8 cellular contexts compared by ENCODE assay signal in the genomic region with DNA sequence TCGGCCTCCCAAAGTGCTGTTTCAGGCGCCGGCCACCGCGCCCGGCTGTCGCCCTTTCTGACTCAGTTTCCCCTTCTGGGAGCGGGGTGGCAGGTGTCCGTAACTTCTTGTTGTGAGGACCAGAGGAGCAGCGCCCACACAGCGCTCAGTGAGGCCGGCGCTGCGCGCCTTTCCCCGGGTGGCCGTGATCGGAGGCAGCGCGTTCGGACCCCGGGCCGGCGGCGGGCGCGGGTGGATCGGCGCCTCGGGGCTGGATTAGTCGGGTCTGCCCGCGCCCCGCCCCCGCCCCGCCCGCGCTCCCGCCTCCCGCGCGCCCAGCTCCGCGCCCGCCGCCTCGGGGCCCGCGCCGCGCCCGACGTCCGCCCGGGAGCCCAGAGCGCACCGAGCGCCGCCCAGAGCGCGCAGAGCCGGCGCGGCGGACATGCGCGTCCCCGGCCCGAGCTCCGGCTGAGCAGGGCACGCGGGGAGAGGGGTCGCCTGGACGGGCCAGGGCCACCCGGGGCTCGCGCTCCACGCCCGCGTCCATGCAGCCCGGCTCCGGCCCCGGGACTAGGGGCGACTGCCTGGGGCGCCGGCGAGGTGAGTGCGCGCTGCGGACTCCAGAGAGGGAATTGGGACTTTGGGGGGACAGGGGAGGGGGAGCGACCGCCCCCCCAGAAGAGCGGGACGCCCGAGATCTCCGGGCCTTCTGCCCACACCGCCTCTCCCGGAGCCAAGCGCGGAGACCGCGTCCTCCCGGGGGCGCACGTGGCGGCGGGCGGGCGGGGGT. TPM values are rescaled to one million over a fixed set of nuclear protein-coding genes. Genes with fewer than 3 reads are reported as not detected.
A peak's percentile ranks its signal among the peaks of the same experiment; 100 is the strongest.
DNase-seq lines count a peak whose midpoint lies in the region; ATAC-seq and TF ChIP-seq lines count a peak whose summit lies in the region.

No MANE protein-coding gene starts in this region.

- H2BK5ac ChIP-seq in mesendoderm (ENCODE audit: low read length) = no peak overlapping the region

- no peaks in the 10 kb centered on the region for H3K36me3 ChIP-seq in ACC112 (ENCODE audit: insufficient read depth, low read length)
- no peaks in the 10 kb centered on the region for H3K36me3 ChIP-seq in endodermal cell (ENCODE audit: control insufficient read depth, insufficient read depth, low read length)
- H3K36me3 ChIP-seq in mesendoderm (ENCODE audit: control insufficient read depth, insufficient read depth, low read length) = no peaks in the 10 kb centered on the region

- H3K4me3 Mint-ChIP-seq in WTC11 (peak overlapping the region; percentile 69), endodermal cell (peak overlapping the region; percentile 74)

- H3K18ac ChIP-seq in mesendoderm (ENCODE audit: low read length) = peak overlapping the region; percentile 54

- no peak overlapping the region for H3K27ac ChIP-seq in ACC112 (ENCODE audit: low read depth, low read length)
- peak overlapping the region; percentile 77 for H3K27ac ChIP-seq in endodermal cell (ENCODE audit: low read depth, low read length)
- no peak overlapping the region for H3K27ac ChIP-seq in mesendoderm (ENCODE audit: low read depth, low read length)

- H3K4me1 Mint-ChIP-seq in WTC11 (peaks cover 2% of the 10 kb centered on the region; the same call in 1 of the 2 replicates), endodermal cell (no peaks in the 10 kb centered on the region)

- H3K9ac ChIP-seq in endodermal cell (ENCODE audit: extremely low read depth, low read length, poor library complexity, severe bottlenecking) = peak overlapping the region; percentile 82
- H3K9ac ChIP-seq in mesendoderm (ENCODE audit: low read length) = peak overlapping the region; percentile 57

- no peak overlapping the region for H3K27ac Mint-ChIP-seq in WTC11
- no peak overlapping the region for H3K27ac Mint-ChIP-seq in endodermal cell

- POLR2A ChIA-PET in WTC11 (lab: Charles Lee) = interaction anchor here (0.6 kb wide), 1 partner anchor 9 kb away, joined by 3 read pairs; no protein-coding TSS in a partner anchor

- peak; percentile 16 for DNase-seq in NCI-H146 treated with DMSO at 0.1 percent for 48 hours (lab: John Stamatoyannopoulos, UW; ENCODE audit: unreplicated experiment)
- peak; percentile 53 for DNase-seq in WTC11 (ENCODE audit: low spot score)
- DNase-seq in endodermal cell = peak; percentile 89
- peak; percentile 55 for DNase-seq in mesendoderm
- peak; percentile 56 for DNase-seq in stimulated activated naive CD8-positive, alpha-beta T cell treated with anti-CD3 and anti-CD28 coated beads, Interleukin-15, Interleukin-2, amounts not matched to agents 100 U/mL and 50 U/mL, for 24 hours

- H2AFZ ChIP-seq in ACC112 (ENCODE audit: low read length, unreplicated experiment) = no peak overlapping the region

- H3K27me3 Mint-ChIP-seq in WTC11 (ENCODE audit: low read depth) = peaks cover 42% of the 10 kb centered on the region
- H3K27me3 Mint-ChIP-seq in endodermal cell (ENCODE audit: insufficient read depth) = peaks cover 29% of the 10 kb centered on the region

- peak; percentile 36 for ATAC-seq in WTC11
- peak; percentile 49 for ATAC-seq in stimulated activated naive CD8-positive, alpha-beta T cell treated with anti-CD3 and anti-CD28 coated beads, Interleukin-15, Interleukin-2, amounts not matched to agents 100 U/mL and 50 U/mL, for 24 hours
- ATAC-seq in HG03175 (IDR thresholded peaks at IDR 0.05; ENCODE audit: unreplicated experiment) = no peak

- peaks cover 2% of the 10 kb centered on the region for H3K79me1 ChIP-seq in mesendoderm (ENCODE audit: low read length)

- no peaks in the 10 kb centered on the region for H3K9me3 ChIP-seq in endodermal cell (ENCODE audit: control insufficient read depth, low read length)

- 1 to 14% methylated on average over 13 to 109 of the region's 109 CpGs for WGBS in endodermal cell (ENCODE audit: insufficient coverage in 1 of 2, insufficient read length in 1 of 2), 2 experiments
- WGBS in mesendoderm (ENCODE audit: extremely low coverage, insufficient coverage, low lambda C conversion rate) = no CpG with 5 or more reads among the region's 109 CpGs

- H3K27me3 ChIP-seq in ACC112 (ENCODE audit: insufficient read depth, low read length) (no peaks in the 10 kb centered on the region), endodermal cell (ENCODE audit: control insufficient read depth, insufficient read depth, low read length, poor library complexity, severe bottlenecking) (peaks cover 6% of the 10 kb centered on the region), mesendoderm (ENCODE audit: insufficient read depth, low read length, poor library complexity) (no peaks in the 10 kb centered on the region)

- H2BK15ac ChIP-seq in mesendoderm (replicated peaks; ENCODE audit: low read depth) = no peak overlapping the region

- H3K4ac ChIP-seq in mesendoderm (ENCODE audit: low read depth, low read length) = no peak overlapping the region

- peak overlapping the region; percentile 88 for H3K4me3 ChIP-seq in ACC112 (ENCODE audit: low read depth, low read length)
- peak overlapping the region; percentile 86 for H3K4me3 ChIP-seq in endodermal cell (ENCODE audit: low read length)
- peak overlapping the region; percentile 7 for H3K4me3 ChIP-seq in mesendoderm (ENCODE audit: low read length)

- CTCF ChIA-PET in WTC11 (lab: Charles Lee) = interaction anchor here (0.6 to 1.0 kb wide), 6 partner anchors 40 to 963 kb away, joined by 3 to 11 read pairs (median 3); no protein-coding TSS in a partner anchor

- H3K79me2 ChIP-seq in ACC112 (ENCODE audit: control insufficient read depth, insufficient read depth, low read length, unreplicated experiment) (peaks cover 8% of the 10 kb centered on the region), mesendoderm (ENCODE audit: control insufficient read depth, insufficient read depth, low read length) (peaks cover 11% of the 10 kb centered on the region)

- no peak overlapping the region for H4K5ac ChIP-seq in mesendoderm (ENCODE audit: low read length)

- no peak overlapping the region for H3K23ac ChIP-seq in mesendoderm (ENCODE audit: low read length)

- H3K36me3 Mint-ChIP-seq in WTC11 (no peaks in the 10 kb centered on the region), endodermal cell (ENCODE audit: low read depth) (peaks cover 7% of the 10 kb centered on the region)

- H3K4me1 ChIP-seq in ACC112 (ENCODE audit: control insufficient read depth, insufficient read depth, low read length, unreplicated experiment) (no peaks in the 10 kb centered on the region), endodermal cell (ENCODE audit: control insufficient read depth, insufficient read depth, low read length) (no peaks in the 10 kb centered on the region), mesendoderm (ENCODE audit: control insufficient read depth, low read depth, low read length) (no peaks in the 10 kb centered on the region)

- H3K9me3 Mint-ChIP-seq in WTC11 (no peaks in the 10 kb centered on the region), endodermal cell (no peaks in the 10 kb centered on the region)

- no peak overlapping the region for H4K8ac ChIP-seq in mesendoderm (ENCODE audit: low read depth, low read length)

- H3K4me2 ChIP-seq in mesendoderm (ENCODE audit: low read length) = peak overlapping the region; percentile 44

- H2AK5ac ChIP-seq in mesendoderm (ENCODE audit: low read length) = no peak overlapping the region

- peak; percentile 9 for TF ChIP-seq CTCF in GM12873 (IDR thresholded peaks at IDR 0.05; ENCODE audit: insufficient read depth, low read depth, low read length, missing control alignments)
- no peak for TF ChIP-seq CTCF in WTC11 (IDR thresholded peaks at IDR 0.05)
- peak; percentile 29 for TF ChIP-seq CTCF in endodermal cell (conservative IDR thresholded peaks at IDR 0.05)

- peak overlapping the region; percentile 59 for H3K56ac ChIP-seq in mesendoderm (ENCODE audit: low read length)

- no peak overlapping the region for H2BK120ac ChIP-seq in mesendoderm (ENCODE audit: low read depth, low read length)

TF ChIP-seq in WTC11, 78 proteins besides CTCF, POLR2A, EP300 and RAD21:
- TF ChIP-seq, protein P1, sequence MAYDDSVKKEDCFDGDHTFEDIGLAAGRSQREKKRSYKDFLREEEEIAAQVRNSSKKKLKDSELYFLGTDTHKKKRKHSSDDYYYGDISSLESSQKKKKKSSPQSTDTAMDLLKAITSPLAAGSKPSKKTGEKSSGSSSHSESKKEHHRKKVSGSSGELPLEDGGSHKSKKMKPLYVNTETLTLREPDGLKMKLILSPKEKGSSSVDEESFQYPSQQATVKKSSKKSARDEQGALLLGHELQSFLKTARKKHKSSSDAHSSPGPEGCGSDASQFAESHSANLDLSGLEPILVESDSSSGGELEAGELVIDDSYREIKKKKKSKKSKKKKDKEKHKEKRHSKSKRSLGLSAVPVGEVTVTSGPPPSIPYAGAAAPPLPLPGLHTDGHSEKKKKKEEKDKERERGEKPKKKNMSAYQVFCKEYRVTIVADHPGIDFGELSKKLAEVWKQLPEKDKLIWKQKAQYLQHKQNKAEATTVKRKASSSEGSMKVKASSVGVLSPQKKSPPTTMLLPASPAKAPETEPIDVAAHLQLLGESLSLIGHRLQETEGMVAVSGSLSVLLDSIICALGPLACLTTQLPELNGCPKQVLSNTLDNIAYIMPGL (CRISPR knock-in tag; IDR thresholded peaks at IDR 0.05) = peak; percentile 52; the same call in 1 of the 2 replicates
- TF ChIP-seq EMX1 (CRISPR knock-in tag; IDR thresholded peaks at IDR 0.05) (no peak), FOXP1 (CRISPR knock-in tag; IDR thresholded peaks at IDR 0.05; ENCODE audit: borderline replicate concordance) (peak; percentile 52; the same call in 1 of the 2 replicates), ZNF317 (CRISPR knock-in tag; IDR thresholded peaks at IDR 0.05; ENCODE audit: borderline replicate concordance, low read depth) (no peak), USF2 (CRISPR knock-in tag; IDR thresholded peaks at IDR 0.05) (0 out of 2 replicates have a peak, but pooled peaks have one; percentile 10)
TF ChIP-seq in WTC11: peak in this region for 3.

RNA-seq across cellular contexts. Expression of gene LRCOL1, which starts 50.5 kb away (rescaled TPM):
- total RNA-seq in WTC11 (2021) (0.24 TPM in 1 of 3 replicates, not detected in the others), endodermal cell (not detected)
- 0.36 TPM for polyA plus RNA-seq in endodermal cell (2013, experiment 1 of 2)
- polyA plus RNA-seq in endodermal cell (2013, experiment 2 of 2) = 0.50 TPM
- not detected for polyA plus RNA-seq in mesendoderm (2013, experiment 1 of 2)
- polyA plus RNA-seq in mesendoderm (2013, experiment 2 of 2) = not detected

RNA-seq across cellular contexts. Expression of gene P2RX2, which starts 58.7 kb away (rescaled TPM):
- 1.6 to 2.6 TPM (median 2.1 TPM) in 3 replicates for total RNA-seq in WTC11 (2021)
- 1 to 10 TPM in 1 of 2 donors, under 1 TPM in 1; 0.97 to 2.8 TPM for total RNA-seq in endodermal cell
- 0.39 TPM for polyA plus RNA-seq in endodermal cell (2013, experiment 1 of 2)
- 0.12 TPM for polyA plus RNA-seq in endodermal cell (2013, experiment 2 of 2)
- polyA plus RNA-seq in mesendoderm (2013, experiment 1 of 2) = 0.24 TPM
- 0.24 TPM for polyA plus RNA-seq in mesendoderm (2013, experiment 2 of 2)

Comparison
In these comparisons a context has a peak if more than half of its experiments do, and no peak if none do; other contexts are left out.
1. H3K4me3 ChIP-seq: peak in every context shown above with its lines; median percentile 88 in ACC112; 86 in endodermal cell; 7 in mesendoderm.
2. DNase-seq: peak in every context shown above with its lines; median percentile 89 in endodermal cell; 56 in stimulated activated naive CD8-positive, alpha-beta T cell treated with anti-CD3 and anti-CD28 coated beads, Interleukin-15, Interleukin-2, amounts not matched to agents 100 U/mL and 50 U/mL, for 24 hours; 55 in mesendoderm; 53 in WTC11; 16 in NCI-H146 treated with DMSO at 0.1 percent for 48 hours.